In the genomic region with DNA sequence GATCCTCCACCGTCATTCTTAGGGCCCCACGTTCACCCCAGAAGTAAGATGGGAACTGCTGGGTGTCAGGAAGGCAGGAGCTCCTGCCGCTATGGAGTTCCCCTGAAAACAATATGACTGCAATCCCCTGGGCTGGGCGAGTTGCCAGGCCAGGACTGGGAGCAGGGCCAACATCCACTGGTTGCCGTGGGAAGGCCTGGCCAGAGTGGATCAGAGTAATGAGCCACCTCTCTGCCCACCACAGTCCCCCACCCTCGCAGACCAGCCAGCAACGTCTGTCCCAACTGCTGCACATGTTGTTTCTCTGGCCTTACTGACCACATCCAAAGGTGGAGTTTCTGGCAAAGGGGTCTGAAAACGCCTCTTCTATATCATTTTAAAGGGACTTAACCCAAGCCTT, we compare ENCODE assay signal across 10 cellular contexts.
DNase-seq lines count a peak whose midpoint lies in the region; ATAC-seq and TF ChIP-seq lines count a peak whose summit lies in the region.
"Had no signal": no experiment of that assay in that cellular context is flagged by ENCODE, and none has a peak within 500 bp of the region (broad histone marks: within the 10 kb centered on the region; RNA-seq: fewer than 3 reads in every experiment).

No MANE protein-coding gene starts in this region.

- DNase-seq in HFFc6 (peak; percentile 62), SJSA1 (ENCODE audit: low read depth in 1 of 2, low spot score in 2 of 2) (peak; percentile 72 to 81), cardiac muscle cell (ENCODE audit: low read depth in 1 of 2, low spot score in 1 of 2) (peak; percentile 49 to 93), stomach (peak; percentile 79)
- DNase-seq in activated CD4-positive, alpha-beta T cell treated with anti-CD3 and anti-CD28 coated beads for 48 hours = no peak
- no peak for DNase-seq in effector CD4-positive, alpha-beta T cell
- DNase-seq: activated CD4-positive, alpha-beta T cell treated with anti-CD3 and anti-CD28 coated beads, Interleukin-2, amount 50 U/mL, for 4 hours had no signal

- no peak overlapping the region for H3K27ac ChIP-seq in SJSA1
- H3K27ac ChIP-seq in cardiac muscle cell = no peak overlapping the region
- no peak overlapping the region for H3K27ac ChIP-seq in stomach

- H3K27ac Mint-ChIP-seq in HFFc6 = no peak overlapping the region

- TF ChIP-seq EP300 in stomach (IDR thresholded peaks at IDR 0.05) = no peak

- no peaks in the 10 kb centered on the region for H3K9me3 Mint-ChIP-seq in HFFc6

- H3K4me3 ChIP-seq in SJSA1 (no peak overlapping the region), cardiac muscle cell (no peak overlapping the region), stomach (no peak overlapping the region)
- H3K4me3 ChIP-seq: HAP-1 had no signal

- TF ChIP-seq CTCF in HFFc6 (IDR thresholded peaks at IDR 0.05) = no peak
- TF ChIP-seq CTCF in cardiac muscle cell (IDR thresholded peaks at IDR 0.05; ENCODE audit: low read depth, low read length) = no peak
- TF ChIP-seq CTCF in stomach (IDR thresholded peaks at IDR 0.05) = no peak

- WGBS in stomach, 5 donors = 15 to 21% (median 18%) methylated on average over 8 of the region's 8 CpGs

- H3K27me3 Mint-ChIP-seq in HFFc6 (ENCODE audit: insufficient read depth) = peaks cover 16% of the 10 kb centered on the region; the same call in 1 of the 2 replicates

- H3K27me3 ChIP-seq in SJSA1 (replicated peaks) = no peaks in the 10 kb centered on the region
- H3K27me3 ChIP-seq in cardiac muscle cell = no peaks in the 10 kb centered on the region
- no peaks in the 10 kb centered on the region for H3K27me3 ChIP-seq in stomach

- H3K9me3 ChIP-seq in SJSA1 (replicated peaks) (no peaks in the 10 kb centered on the region), cardiac muscle cell (ENCODE audit: low read depth) (no peaks in the 10 kb centered on the region), stomach (no peaks in the 10 kb centered on the region)
- H3K9me3 ChIP-seq: HAP-1 had no signal

- intact Hi-C loops in stomach (cut with DNase I; ENCODE audit: low total_unique reads) = no loop called here

- no peak for TF ChIP-seq POLR2A in stomach (IDR thresholded peaks at IDR 0.05)

- ATAC-seq in GM21515 (IDR thresholded peaks at IDR 0.05; ENCODE audit: unreplicated experiment) (no peak), GM18517 (IDR thresholded peaks at IDR 0.05; ENCODE audit: unreplicated experiment) (no peak)

- H3K4me1 Mint-ChIP-seq in HFFc6 (ENCODE audit: low read depth) = peaks cover 10% of the 10 kb centered on the region; the same call in 1 of the 2 replicates

- no peaks in the 10 kb centered on the region for H3K36me3 Mint-ChIP-seq in HFFc6 (ENCODE audit: low read depth)

- no peak overlapping the region for H3K4me3 Mint-ChIP-seq in HFFc6

- H3K4me1 ChIP-seq in SJSA1 (replicated peaks) = peaks cover 8% of the 10 kb centered on the region
- no peaks in the 10 kb centered on the region for H3K4me1 ChIP-seq in cardiac muscle cell (ENCODE audit: low read depth)
- H3K4me1 ChIP-seq in stomach = peaks cover 0 to 21% (median 8%) of the 10 kb centered on the region in 4 donors
- H3K4me1 ChIP-seq: HAP-1 had no signal

- H3K36me3 ChIP-seq in SJSA1 (no peaks in the 10 kb centered on the region), cardiac muscle cell (no peaks in the 10 kb centered on the region), stomach (no peaks in the 10 kb centered on the region)
- H3K36me3 ChIP-seq: HAP-1 had no signal

Comparison
In these comparisons a context has a peak if more than half of its experiments do, and no peak if none do; other contexts are left out.
1. DNase-seq: peak in HFFc6 (single experiment), SJSA1 (2 of 2), cardiac muscle cell (2 of 2) and stomach (single experiment); none in activated CD4-positive, alpha-beta T cell treated with anti-CD3 and anti-CD28 coated beads for 48 hours (single experiment) and effector CD4-positive, alpha-beta T cell (single experiment).